In the genomic region with DNA sequence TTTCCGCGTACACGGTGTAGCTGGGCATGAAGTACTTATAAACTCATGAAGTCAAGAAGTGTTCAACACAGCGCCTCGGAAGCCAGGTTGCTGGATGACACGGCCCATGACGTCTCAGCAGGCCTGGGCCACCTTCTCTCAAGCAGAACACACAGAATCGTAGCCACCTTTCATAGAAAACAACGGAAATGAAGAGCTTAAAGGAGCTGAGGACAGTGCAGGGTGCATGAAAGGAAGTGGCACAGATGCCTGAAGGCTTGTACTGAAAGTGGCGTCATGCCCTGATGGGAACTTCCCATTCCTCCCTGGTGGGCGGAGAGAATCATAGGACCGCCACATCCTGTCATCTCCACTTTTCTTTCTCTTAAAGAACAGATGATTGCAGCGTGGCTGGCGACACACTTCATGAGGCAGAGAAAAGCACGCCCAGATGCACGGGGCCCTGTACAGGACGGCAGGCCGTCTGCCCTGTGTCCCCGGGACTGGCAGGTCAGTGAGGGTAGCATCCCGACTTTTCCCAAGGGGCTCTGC, we compare ENCODE assay signal across 8 cellular contexts. TPM values are rescaled to one million over a fixed set of nuclear protein-coding genes. Genes with fewer than 3 reads are reported as not detected.
A peak's percentile ranks its signal among the peaks of the same experiment; 100 is the strongest.
DNase-seq lines count a peak whose midpoint lies in the region; ATAC-seq and TF ChIP-seq lines count a peak whose summit lies in the region.

No MANE protein-coding gene starts in this region.

- TF ChIP-seq CTCF in spleen (IDR thresholded peaks at IDR 0.05 in 8 of 11, conservative IDR thresholded peaks at IDR 0.05 in 3 of 11): peak in 1 of 11 experiments; percentile 14

- H3K27ac Mint-ChIP-seq in activated naive CD8-positive, alpha-beta T cell treated with anti-CD3 and anti-CD28 coated beads for 36 hours: peak overlapping the region; percentile 95

- peak overlapping the region; percentile 73 for H3K4me3 Mint-ChIP-seq in activated naive CD8-positive, alpha-beta T cell treated with anti-CD3 and anti-CD28 coated beads for 36 hours

- 33 to 40% (median 34%) methylated on average over 20 of the region's 20 CpGs for WGBS in spleen, 5 donors

- no peaks in the 10 kb centered on the region for H3K9me3 Mint-ChIP-seq in activated naive CD8-positive, alpha-beta T cell treated with anti-CD3 and anti-CD28 coated beads for 36 hours

- H3K4me3 ChIP-seq in spleen: peak overlapping the region in 3 of 8 donors; percentile 7 to 55 (median 7)

- peaks cover 14% of the 10 kb centered on the region for H3K4me1 Mint-ChIP-seq in activated naive CD8-positive, alpha-beta T cell treated with anti-CD3 and anti-CD28 coated beads for 36 hours

- H3K27me3 Mint-ChIP-seq in activated naive CD8-positive, alpha-beta T cell treated with anti-CD3 and anti-CD28 coated beads for 36 hours: no peaks in the 10 kb centered on the region

- no peaks in the 10 kb centered on the region for H3K9me3 ChIP-seq in spleen

- ATAC-seq in GM18505 (IDR thresholded peaks at IDR 0.05; ENCODE audit: unreplicated experiment) (peak; percentile 85), HG02678 (IDR thresholded peaks at IDR 0.05; ENCODE audit: unreplicated experiment) (peak; percentile 82)

- peak overlapping the region; percentile 49 to 88 (median 74) for H3K27ac ChIP-seq in spleen

- peaks cover 6% of the 10 kb centered on the region for H3K36me3 Mint-ChIP-seq in activated naive CD8-positive, alpha-beta T cell treated with anti-CD3 and anti-CD28 coated beads for 36 hours

- no peaks in the 10 kb centered on the region for H3K27me3 ChIP-seq in spleen (replicated peaks in 1 of 7)

- DNase-seq in SK-MEL-5 (ENCODE audit: low read depth, low spot score): peak; percentile 26
- peak; percentile 72 for DNase-seq in activated naive CD8-positive, alpha-beta T cell treated with anti-CD3 and anti-CD28 coated beads for 36 hours
- peak; percentile 92 for DNase-seq in spleen
- DNase-seq in A172 (ENCODE audit: low spot score): no peak
- no peak for DNase-seq in NCI-H146 treated with DMSO at 0.1 percent for 48 hours (lab: John Stamatoyannopoulos, UW; ENCODE audit: unreplicated experiment)
- DNase-seq in HuH-7.5 (ENCODE audit: low spot score): no peak

- in situ Hi-C loops in SK-MEL-5 (cut with HindIII; ENCODE audit: low pct_unique_long_range_greater_than_20kb, low sequenced_read_pairs): no loop called here

- peaks cover 11 to 32% (median 23%) of the 10 kb centered on the region in 6 donors for H3K4me1 ChIP-seq in spleen

- intact Hi-C loops in spleen (cut with DNase I; ENCODE audit: low total_unique reads): no loop called here

- TF ChIP-seq POLR2A in GM18505 (IDR thresholded peaks at IDR 0.05; ENCODE audit: borderline replicate concordance, extremely low read depth, insufficient read depth, insufficient read length) (no peak), spleen (IDR thresholded peaks at IDR 0.05) (no peak)

- H3K36me3 ChIP-seq in spleen: peaks cover 0 to 19% (median 0%) of the 10 kb centered on the region in 6 donors

RNA-seq across cellular contexts. Expression of a gene that starts 31.1 kb away (rescaled TPM):
- total RNA-seq in SK-MEL-5 (2014; rRNA removed; shearing (Covaris generic)): 14.1 and 15.8 TPM in 2 replicates
- polyA plus RNA-seq in SK-MEL-5 (2015; cell fraction: cytosol; rRNA removed): 42.1 and 63.7 TPM in 2 replicates
- 49.6 and 75.9 TPM in 2 replicates for polyA plus RNA-seq in SK-MEL-5 (2015; cell fraction: nucleus; rRNA removed)
- 10 to 100 TPM; 19.1 to 20.2 TPM for total RNA-seq in activated naive CD8-positive, alpha-beta T cell treated with anti-CD3 and anti-CD28 coated beads for 36 hours
- total RNA-seq in spleen: 100 to 1,000 TPM in 2 of 7 donors, 10 to 100 TPM in 5; 58.0 to 122 (median 79.4) TPM
- 10 to 100 TPM in 1 of 3 donors, 1 to 10 TPM in 2; 3.2 to 10.1 (median 3.8) TPM for polyA plus RNA-seq in spleen
- total RNA-seq in A172 (2014; rRNA removed; shearing (Covaris generic)): 4.6 and 10.9 TPM in 2 replicates

Comparison
In these comparisons a context has a peak if more than half of its experiments do, and no peak if none do; other contexts are left out.
1. DNase-seq: peak in SK-MEL-5 (single experiment), activated naive CD8-positive, alpha-beta T cell treated with anti-CD3 and anti-CD28 coated beads for 36 hours (single experiment) and spleen (single experiment); none in A172 (single experiment), NCI-H146 treated with DMSO at 0.1 percent for 48 hours (single experiment) and HuH-7.5 (single experiment).